ENCODE assay signal across 8 cellular contexts in genomic region chr10:69125554-69125953, GRCh38. TPM values are rescaled to one million over a fixed set of nuclear protein-coding genes. Genes with fewer than 3 reads are reported as not detected.
DNase-seq lines count a peak whose midpoint lies in the region; ATAC-seq, FAIRE-seq and TF ChIP-seq lines count a peak whose summit lies in the region.

No MANE protein-coding gene starts in this region.

- H3K9me3 ChIP-seq in BE2C (no peaks in the 10 kb centered on the region), muscle layer of duodenum (ENCODE audit: control insufficient read depth in 1 of 2, low read length in 2 of 2) (no peaks in the 10 kb centered on the region)

- DNase-seq in BE2C = no peak
- no peak for DNase-seq in cardiac fibroblast (ENCODE audit: low read depth in 2 of 2)
- DNase-seq in GM12892 (ENCODE audit: insufficient read length) = no peak
- no peak for DNase-seq in urothelium cell line (ENCODE audit: low spot score)

- H3K4me1 ChIP-seq in BE2C (no peaks in the 10 kb centered on the region), KMS-11 (ENCODE audit: low read depth, poor library complexity, severe bottlenecking) (peaks cover 34% of the 10 kb centered on the region), muscle layer of duodenum (ENCODE audit: control insufficient read depth in 1 of 2, insufficient read depth in 2 of 2, low read length in 2 of 2) (peaks cover 3 to 19% of the 10 kb centered on the region in 2 donors)

- peak overlapping the region; percentile 74 for H3K4me3 ChIP-seq in BE2C (ENCODE audit: low read depth, low read length)
- H3K4me3 ChIP-seq in KMS-11 (IDR thresholded peaks at IDR 0.05; ENCODE audit: insufficient read depth, low read depth, low read length) = peak overlapping the region; percentile 9
- peak overlapping the region; percentile 90 for H3K4me3 ChIP-seq in cardiac fibroblast (replicated peaks in 1 of 2; ENCODE audit: low read depth in 2 of 2, low read length in 2 of 2)
- peak overlapping the region; percentile 82 to 95 for H3K4me3 ChIP-seq in muscle layer of duodenum (ENCODE audit: low read depth in 1 of 2, low read length in 2 of 2)

- no peak for ATAC-seq in HG03135 (IDR thresholded peaks at IDR 0.05; ENCODE audit: unreplicated experiment)
- ATAC-seq in HG03354 (IDR thresholded peaks at IDR 0.05; ENCODE audit: poor library complexity, severe bottlenecking, unreplicated experiment) = no peak

- no peaks in the 10 kb centered on the region for H4K20me1 ChIP-seq in KMS-11 (ENCODE audit: insufficient read depth)

- H3K9ac ChIP-seq in KMS-11 = no peak overlapping the region; the same call in 1 of the 2 replicates

- no peak for TF ChIP-seq CTCF in BE2C (IDR thresholded peaks at IDR 0.05; ENCODE audit: low read depth, low read length)
- TF ChIP-seq CTCF in KMS-11 (conservative IDR thresholded peaks at IDR 0.05; ENCODE audit: low read depth, low read length) = no peak
- TF ChIP-seq CTCF in cardiac fibroblast (IDR thresholded peaks at IDR 0.05; ENCODE audit: low read depth, low read length) = no peak

- no peak overlapping the region; the same call in 1 of the 2 replicates for H3K27ac ChIP-seq in KMS-11
- H3K27ac ChIP-seq in muscle layer of duodenum (ENCODE audit: low read length) = no peak overlapping the region

- H3K4me2 ChIP-seq in KMS-11 = peak overlapping the region; percentile 96

- H2AFZ ChIP-seq in KMS-11 (ENCODE audit: low read depth) = no peak overlapping the region

- peaks cover 53% of the 10 kb centered on the region for H3K79me2 ChIP-seq in KMS-11 (ENCODE audit: insufficient read depth, low read depth)

- FAIRE-seq in GM12892 (lab: Jason Lieb, UNC) = no peak
- FAIRE-seq in urothelium cell line (lab: Jason Lieb, UNC) = no peak

- no peak for TF ChIP-seq POLR2A in GM12892 (IDR thresholded peaks at IDR 0.05; ENCODE audit: low read depth, low read length)

- H3K27me3 ChIP-seq in BE2C (no peaks in the 10 kb centered on the region), KMS-11 (ENCODE audit: insufficient read depth, low read depth) (no peaks in the 10 kb centered on the region), muscle layer of duodenum (ENCODE audit: low read depth, low read length) (no peaks in the 10 kb centered on the region)

- no peaks in the 10 kb centered on the region for H3K36me3 ChIP-seq in BE2C
- no peaks in the 10 kb centered on the region for H3K36me3 ChIP-seq in KMS-11 (ENCODE audit: insufficient read depth)
- H3K36me3 ChIP-seq in muscle layer of duodenum (ENCODE audit: control insufficient read depth in 1 of 2, insufficient read depth in 2 of 2, low read length in 2 of 2) = peaks cover 0 to 4% of the 10 kb centered on the region in 2 donors

RNA-seq across cellular contexts. Expression of gene VPS26A, which starts 1.6 kb away (rescaled TPM):
- polyA plus RNA-seq in BE2C (2012; ENCODE audit: insufficient read depth, insufficient read length, low read depth) = 21.3 TPM
- 33.9 TPM for polyA plus RNA-seq in GM12892 (2012; ENCODE audit: missing spikeins)

RNA-seq across cellular contexts. Expression of gene SRGN, which starts 37.7 kb away (rescaled TPM):
- not detected for polyA plus RNA-seq in BE2C (2012; ENCODE audit: insufficient read depth, insufficient read length, low read depth)
- 2,084 TPM for polyA plus RNA-seq in GM12892 (2012; ENCODE audit: missing spikeins)

RNA-seq across cellular contexts. Expression of gene SUPV3L1, which starts 54.5 kb away (rescaled TPM):
- polyA plus RNA-seq in BE2C (2012; ENCODE audit: insufficient read depth, insufficient read length, low read depth) = 42.0 TPM
- 29.7 TPM for polyA plus RNA-seq in GM12892 (2012; ENCODE audit: missing spikeins)

Comparison
In these comparisons a context has a peak if more than half of its experiments do, and no peak if none do; other contexts are left out.
1. H3K4me3 ChIP-seq: peak in every context shown above with its lines; median percentile 90 in cardiac fibroblast; 88 in muscle layer of duodenum; 74 in BE2C; 9 in KMS-11.